In genomic region chr17:42775534-42776098, GRCh38 we compare ENCODE assay signal across 1 cellular context.
TF ChIP-seq lines count a peak whose summit lies in the region.

No MANE protein-coding gene starts in this region.

TF ChIP-seq in HepG2, 621 proteins besides CTCF, POLR2A, EP300 and RAD21 (continued from another document):
- no peak for TF ChIP-seq IRX3 (CRISPR knock-in tag; IDR thresholded peaks at IDR 0.05; ENCODE audit: borderline replicate concordance, low read depth)
- no peak for TF ChIP-seq SALL2 (CRISPR knock-in tag; IDR thresholded peaks at IDR 0.05)
- TF ChIP-seq, protein P1, sequence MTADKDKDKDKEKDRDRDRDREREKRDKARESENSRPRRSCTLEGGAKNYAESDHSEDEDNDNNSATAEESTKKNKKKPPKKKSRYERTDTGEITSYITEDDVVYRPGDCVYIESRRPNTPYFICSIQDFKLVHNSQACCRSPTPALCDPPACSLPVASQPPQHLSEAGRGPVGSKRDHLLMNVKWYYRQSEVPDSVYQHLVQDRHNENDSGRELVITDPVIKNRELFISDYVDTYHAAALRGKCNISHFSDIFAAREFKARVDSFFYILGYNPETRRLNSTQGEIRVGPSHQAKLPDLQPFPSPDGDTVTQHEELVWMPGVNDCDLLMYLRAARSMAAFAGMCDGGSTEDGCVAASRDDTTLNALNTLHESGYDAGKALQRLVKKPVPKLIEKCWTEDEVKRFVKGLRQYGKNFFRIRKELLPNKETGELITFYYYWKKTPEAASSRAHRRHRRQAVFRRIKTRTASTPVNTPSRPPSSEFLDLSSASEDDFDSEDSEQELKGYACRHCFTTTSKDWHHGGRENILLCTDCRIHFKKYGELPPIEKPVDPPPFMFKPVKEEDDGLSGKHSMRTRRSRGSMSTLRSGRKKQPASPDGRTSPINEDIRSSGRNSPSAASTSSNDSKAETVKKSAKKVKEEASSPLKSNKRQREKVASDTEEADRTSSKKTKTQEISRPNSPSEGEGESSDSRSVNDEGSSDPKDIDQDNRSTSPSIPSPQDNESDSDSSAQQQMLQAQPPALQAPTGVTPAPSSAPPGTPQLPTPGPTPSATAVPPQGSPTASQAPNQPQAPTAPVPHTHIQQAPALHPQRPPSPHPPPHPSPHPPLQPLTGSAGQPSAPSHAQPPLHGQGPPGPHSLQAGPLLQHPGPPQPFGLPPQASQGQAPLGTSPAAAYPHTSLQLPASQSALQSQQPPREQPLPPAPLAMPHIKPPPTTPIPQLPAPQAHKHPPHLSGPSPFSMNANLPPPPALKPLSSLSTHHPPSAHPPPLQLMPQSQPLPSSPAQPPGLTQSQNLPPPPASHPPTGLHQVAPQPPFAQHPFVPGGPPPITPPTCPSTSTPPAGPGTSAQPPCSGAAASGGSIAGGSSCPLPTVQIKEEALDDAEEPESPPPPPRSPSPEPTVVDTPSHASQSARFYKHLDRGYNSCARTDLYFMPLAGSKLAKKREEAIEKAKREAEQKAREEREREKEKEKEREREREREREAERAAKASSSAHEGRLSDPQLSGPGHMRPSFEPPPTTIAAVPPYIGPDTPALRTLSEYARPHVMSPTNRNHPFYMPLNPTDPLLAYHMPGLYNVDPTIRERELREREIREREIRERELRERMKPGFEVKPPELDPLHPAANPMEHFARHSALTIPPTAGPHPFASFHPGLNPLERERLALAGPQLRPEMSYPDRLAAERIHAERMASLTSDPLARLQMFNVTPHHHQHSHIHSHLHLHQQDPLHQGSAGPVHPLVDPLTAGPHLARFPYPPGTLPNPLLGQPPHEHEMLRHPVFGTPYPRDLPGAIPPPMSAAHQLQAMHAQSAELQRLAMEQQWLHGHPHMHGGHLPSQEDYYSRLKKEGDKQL (CRISPR knock-in tag; IDR thresholded peaks at IDR 0.05; ENCODE audit: low read depth) = no peak
- TF ChIP-seq, protein P2, sequence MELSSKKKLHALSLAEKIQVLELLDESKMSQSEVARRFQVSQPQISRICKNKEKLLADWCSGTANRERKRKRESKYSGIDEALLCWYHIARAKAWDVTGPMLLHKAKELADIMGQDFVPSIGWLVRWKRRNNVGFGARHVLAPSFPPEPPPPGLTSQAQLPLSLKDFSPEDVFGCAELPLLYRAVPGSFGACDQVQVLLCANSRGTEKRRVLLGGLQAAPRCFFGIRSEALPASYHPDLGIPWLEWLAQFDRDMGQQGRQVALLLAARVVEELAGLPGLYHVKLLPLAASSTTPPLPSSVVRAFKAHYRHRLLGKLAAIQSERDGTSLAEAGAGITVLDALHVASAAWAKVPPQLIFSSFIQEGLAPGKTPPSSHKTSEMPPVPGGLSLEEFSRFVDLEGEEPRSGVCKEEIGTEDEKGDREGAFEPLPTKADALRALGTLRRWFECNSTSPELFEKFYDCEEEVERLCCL (CRISPR knock-in tag; IDR thresholded peaks at IDR 0.05; ENCODE audit: borderline replicate concordance) = no peak
- TF ChIP-seq, protein P3, sequence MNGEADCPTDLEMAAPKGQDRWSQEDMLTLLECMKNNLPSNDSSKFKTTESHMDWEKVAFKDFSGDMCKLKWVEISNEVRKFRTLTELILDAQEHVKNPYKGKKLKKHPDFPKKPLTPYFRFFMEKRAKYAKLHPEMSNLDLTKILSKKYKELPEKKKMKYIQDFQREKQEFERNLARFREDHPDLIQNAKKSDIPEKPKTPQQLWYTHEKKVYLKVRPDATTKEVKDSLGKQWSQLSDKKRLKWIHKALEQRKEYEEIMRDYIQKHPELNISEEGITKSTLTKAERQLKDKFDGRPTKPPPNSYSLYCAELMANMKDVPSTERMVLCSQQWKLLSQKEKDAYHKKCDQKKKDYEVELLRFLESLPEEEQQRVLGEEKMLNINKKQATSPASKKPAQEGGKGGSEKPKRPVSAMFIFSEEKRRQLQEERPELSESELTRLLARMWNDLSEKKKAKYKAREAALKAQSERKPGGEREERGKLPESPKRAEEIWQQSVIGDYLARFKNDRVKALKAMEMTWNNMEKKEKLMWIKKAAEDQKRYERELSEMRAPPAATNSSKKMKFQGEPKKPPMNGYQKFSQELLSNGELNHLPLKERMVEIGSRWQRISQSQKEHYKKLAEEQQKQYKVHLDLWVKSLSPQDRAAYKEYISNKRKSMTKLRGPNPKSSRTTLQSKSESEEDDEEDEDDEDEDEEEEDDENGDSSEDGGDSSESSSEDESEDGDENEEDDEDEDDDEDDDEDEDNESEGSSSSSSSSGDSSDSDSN (CRISPR knock-in tag; IDR thresholded peaks at IDR 0.05) = no peak
- TF ChIP-seq ZNF816 (CRISPR knock-in tag; IDR thresholded peaks at IDR 0.05; ENCODE audit: borderline replicate concordance) = peak; percentile 78
- TF ChIP-seq, protein P4, sequence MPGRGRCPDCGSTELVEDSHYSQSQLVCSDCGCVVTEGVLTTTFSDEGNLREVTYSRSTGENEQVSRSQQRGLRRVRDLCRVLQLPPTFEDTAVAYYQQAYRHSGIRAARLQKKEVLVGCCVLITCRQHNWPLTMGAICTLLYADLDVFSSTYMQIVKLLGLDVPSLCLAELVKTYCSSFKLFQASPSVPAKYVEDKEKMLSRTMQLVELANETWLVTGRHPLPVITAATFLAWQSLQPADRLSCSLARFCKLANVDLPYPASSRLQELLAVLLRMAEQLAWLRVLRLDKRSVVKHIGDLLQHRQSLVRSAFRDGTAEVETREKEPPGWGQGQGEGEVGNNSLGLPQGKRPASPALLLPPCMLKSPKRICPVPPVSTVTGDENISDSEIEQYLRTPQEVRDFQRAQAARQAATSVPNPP (CRISPR knock-in tag; IDR thresholded peaks at IDR 0.05) = no peak
- no peak for TF ChIP-seq ZNF362 (CRISPR knock-in tag; IDR thresholded peaks at IDR 0.05; ENCODE audit: borderline replicate concordance)
- peak; percentile 34; the same call in 1 of the 2 replicates for TF ChIP-seq ZNF607 (CRISPR knock-in tag; IDR thresholded peaks at IDR 0.05; ENCODE audit: borderline replicate concordance)
- TF ChIP-seq, protein P5, sequence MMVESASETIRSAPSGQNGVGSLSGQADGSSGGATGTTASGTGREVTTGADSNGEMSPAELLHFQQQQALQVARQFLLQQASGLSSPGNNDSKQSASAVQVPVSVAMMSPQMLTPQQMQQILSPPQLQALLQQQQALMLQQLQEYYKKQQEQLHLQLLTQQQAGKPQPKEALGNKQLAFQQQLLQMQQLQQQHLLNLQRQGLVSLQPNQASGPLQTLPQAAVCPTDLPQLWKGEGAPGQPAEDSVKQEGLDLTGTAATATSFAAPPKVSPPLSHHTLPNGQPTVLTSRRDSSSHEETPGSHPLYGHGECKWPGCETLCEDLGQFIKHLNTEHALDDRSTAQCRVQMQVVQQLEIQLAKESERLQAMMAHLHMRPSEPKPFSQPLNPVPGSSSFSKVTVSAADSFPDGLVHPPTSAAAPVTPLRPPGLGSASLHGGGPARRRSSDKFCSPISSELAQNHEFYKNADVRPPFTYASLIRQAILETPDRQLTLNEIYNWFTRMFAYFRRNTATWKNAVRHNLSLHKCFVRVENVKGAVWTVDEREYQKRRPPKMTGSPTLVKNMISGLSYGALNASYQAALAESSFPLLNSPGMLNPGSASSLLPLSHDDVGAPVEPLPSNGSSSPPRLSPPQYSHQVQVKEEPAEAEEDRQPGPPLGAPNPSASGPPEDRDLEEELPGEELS (CRISPR knock-in tag; IDR thresholded peaks at IDR 0.05) = peak; percentile 62
- no peak for TF ChIP-seq ZSCAN20 (CRISPR knock-in tag; IDR thresholded peaks at IDR 0.05; ENCODE audit: borderline replicate concordance)
- no peak for TF ChIP-seq ZNF432 (CRISPR knock-in tag; IDR thresholded peaks at IDR 0.05; ENCODE audit: borderline replicate concordance)
- TF ChIP-seq SOX5 (CRISPR knock-in tag; IDR thresholded peaks at IDR 0.05; ENCODE audit: borderline replicate concordance) = peak; percentile 69
- TF ChIP-seq DNMT3B (CRISPR knock-in tag; conservative IDR thresholded peaks at IDR 0.05) = 0 out of 2 replicates have a peak, but pooled peaks have one; percentile 66
- TF ChIP-seq JARID2 (CRISPR knock-in tag; IDR thresholded peaks at IDR 0.05; ENCODE audit: insufficient replicate concordance) = no peak
- TF ChIP-seq ZNF367 (CRISPR knock-in tag; IDR thresholded peaks at IDR 0.05; ENCODE audit: borderline replicate concordance) = no peak
- 0 out of 2 replicates have a peak, but pooled peaks have one; percentile 14 for TF ChIP-seq MAX (IDR thresholded peaks at IDR 0.05)
- peak; percentile 92 for TF ChIP-seq MLX (CRISPR knock-in tag; IDR thresholded peaks at IDR 0.05)
- TF ChIP-seq ZBTB42 (CRISPR knock-in tag; IDR thresholded peaks at IDR 0.05) = no peak
- 0 out of 2 replicates have a peak, but pooled peaks have one; percentile 38 for TF ChIP-seq ZNF605 (CRISPR knock-in tag; IDR thresholded peaks at IDR 0.05)
- no peak for TF ChIP-seq SOX6 (IDR thresholded peaks at IDR 0.05)
- TF ChIP-seq SOX6 (CRISPR knock-in tag; IDR thresholded peaks at IDR 0.05) = peak; percentile 69; the same call in 1 of the 2 replicates
- TF ChIP-seq ZNF383 (CRISPR knock-in tag; IDR thresholded peaks at IDR 0.05; ENCODE audit: borderline replicate concordance) = peak; percentile 73; the same call in 1 of the 2 replicates
- TF ChIP-seq, protein P6, sequence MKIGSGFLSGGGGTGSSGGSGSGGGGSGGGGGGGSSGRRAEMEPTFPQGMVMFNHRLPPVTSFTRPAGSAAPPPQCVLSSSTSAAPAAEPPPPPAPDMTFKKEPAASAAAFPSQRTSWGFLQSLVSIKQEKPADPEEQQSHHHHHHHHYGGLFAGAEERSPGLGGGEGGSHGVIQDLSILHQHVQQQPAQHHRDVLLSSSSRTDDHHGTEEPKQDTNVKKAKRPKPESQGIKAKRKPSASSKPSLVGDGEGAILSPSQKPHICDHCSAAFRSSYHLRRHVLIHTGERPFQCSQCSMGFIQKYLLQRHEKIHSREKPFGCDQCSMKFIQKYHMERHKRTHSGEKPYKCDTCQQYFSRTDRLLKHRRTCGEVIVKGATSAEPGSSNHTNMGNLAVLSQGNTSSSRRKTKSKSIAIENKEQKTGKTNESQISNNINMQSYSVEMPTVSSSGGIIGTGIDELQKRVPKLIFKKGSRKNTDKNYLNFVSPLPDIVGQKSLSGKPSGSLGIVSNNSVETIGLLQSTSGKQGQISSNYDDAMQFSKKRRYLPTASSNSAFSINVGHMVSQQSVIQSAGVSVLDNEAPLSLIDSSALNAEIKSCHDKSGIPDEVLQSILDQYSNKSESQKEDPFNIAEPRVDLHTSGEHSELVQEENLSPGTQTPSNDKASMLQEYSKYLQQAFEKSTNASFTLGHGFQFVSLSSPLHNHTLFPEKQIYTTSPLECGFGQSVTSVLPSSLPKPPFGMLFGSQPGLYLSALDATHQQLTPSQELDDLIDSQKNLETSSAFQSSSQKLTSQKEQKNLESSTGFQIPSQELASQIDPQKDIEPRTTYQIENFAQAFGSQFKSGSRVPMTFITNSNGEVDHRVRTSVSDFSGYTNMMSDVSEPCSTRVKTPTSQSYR (CRISPR knock-in tag; IDR thresholded peaks at IDR 0.05; ENCODE audit: borderline replicate concordance) = peak; percentile 90
- TF ChIP-seq ZNF598 (CRISPR knock-in tag; IDR thresholded peaks at IDR 0.05; ENCODE audit: borderline replicate concordance) = no peak
- TF ChIP-seq ARHGAP35 (CRISPR knock-in tag; IDR thresholded peaks at IDR 0.05; ENCODE audit: borderline replicate concordance) = no peak
